In the genomic region with DNA sequence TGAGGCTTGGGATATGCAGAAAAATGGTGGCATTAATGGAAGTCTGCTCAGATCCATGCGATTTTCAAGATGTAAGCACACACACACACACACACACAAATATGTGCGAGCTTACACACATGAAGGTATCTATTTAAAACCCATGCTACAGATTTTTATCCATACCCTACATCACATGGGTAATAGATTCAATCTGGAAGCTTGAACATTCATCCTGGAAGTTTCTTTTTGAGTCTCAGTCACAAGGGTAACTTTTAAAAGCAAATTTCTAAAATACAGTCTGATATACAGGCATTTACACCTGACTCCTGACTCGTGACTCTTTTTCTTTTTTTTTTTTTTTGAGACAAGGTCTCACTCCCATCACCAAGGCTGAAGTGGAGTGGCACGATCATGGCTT, we compare ENCODE assay signal across 7 cellular contexts.
DNase-seq lines count a peak whose midpoint lies in the region; ATAC-seq and TF ChIP-seq lines count a peak whose summit lies in the region.
"Not testable (repeated sequence)": the region's sequence is repeated elsewhere in the genome, so short reads cannot be mapped to it uniquely, and the experiment has no call there.

No MANE protein-coding gene starts in this region.

- not testable (repeated sequence) for H3K27me3 ChIP-seq in MM.1S (replicated peaks; ENCODE audit: insufficient read depth, low read length)

- H3K4me1 Mint-ChIP-seq in activated CD4-positive, alpha-beta memory T cell treated with anti-CD3 and anti-CD28 coated beads for 36 hours (ENCODE audit: low read depth), result peaks cover 19% of the 10 kb centered on the region
- H3K4me1 Mint-ChIP-seq in activated T-cell treated with anti-CD3 and anti-CD28 coated beads, Interleukin-2, amount 50 U/mL, for 72 hours (ENCODE audit: low read depth), result peaks cover 23% of the 10 kb centered on the region
- H3K4me1 Mint-ChIP-seq in natural killer cell treated with Interleukin-12 subunit alpha and Interleukin-12 subunit beta and Interleukin-15 and Interleukin-18, amount 100 ng/mL, for 72 hours (ENCODE audit: low read depth in 2 of 2), result peaks cover 2 to 24% of the 10 kb centered on the region in 2 donors
- H3K4me1 Mint-ChIP-seq in stimulated activated naive B cell treated with anti-CD40 and anti-IgM and Interleukin-4, amounts not matched to agents 10 μg/mL and 1 μg/mL and 100 μg/mL, for 72 hours, result peaks cover 10 to 18% of the 10 kb centered on the region in 2 donors

- peak; percentile 25 for ATAC-seq in activated CD4-positive, CD25-positive, alpha-beta regulatory T cell treated with anti-CD3 and anti-CD28 coated beads, Interleukin-2, amount 50 U/mL, for 24 hours
- ATAC-seq in activated T-cell treated with anti-CD3 and anti-CD28 coated beads, Interleukin-2, amount 50 U/mL, for 72 hours (replicated peaks in 1 of 2), result peak; percentile 39 to 51
- ATAC-seq in activated naive CD4-positive, alpha-beta T cell treated with anti-CD3 and anti-CD28 coated beads, Interleukin-2, amount 50 U/mL, for 72 hours, result peak; percentile 63 to 74
- peak; percentile 20 to 46 for ATAC-seq in natural killer cell treated with Interleukin-12 subunit alpha and Interleukin-12 subunit beta and Interleukin-15 and Interleukin-18, amount 100 ng/mL, for 72 hours
- ATAC-seq in stimulated activated naive B cell treated with anti-CD40 and anti-IgM and Interleukin-4, amounts not matched to agents 10 μg/mL and 1 μg/mL and 100 μg/mL, for 72 hours (replicated peaks), result peak; percentile 7 to 50

- not testable (repeated sequence) for TF ChIP-seq CTCF in MM.1S (IDR thresholded peaks at IDR 0.05; ENCODE audit: low read length)

- H3K9ac ChIP-seq in MM.1S (ENCODE audit: low read length), result not testable (repeated sequence)

- H3K36me3 Mint-ChIP-seq in activated CD4-positive, alpha-beta memory T cell treated with anti-CD3 and anti-CD28 coated beads for 36 hours; activated T-cell treated with anti-CD3 and anti-CD28 coated beads, Interleukin-2, amount 50 U/mL, for 72 hours (ENCODE audit: insufficient read depth in 2 of 2); activated naive CD4-positive, alpha-beta T cell treated with anti-CD3 and anti-CD28 coated beads, Interleukin-2, amount 50 U/mL, for 72 hours; natural killer cell treated with Interleukin-12 subunit alpha and Interleukin-12 subunit beta and Interleukin-15 and Interleukin-18, amount 100 ng/mL, for 72 hours; stimulated activated naive B cell treated with anti-CD40 and anti-IgM and Interleukin-4, amounts not matched to agents 10 μg/mL and 1 μg/mL and 100 μg/mL, for 72 hours: not testable (repeated sequence)

- H3K27me3 Mint-ChIP-seq in activated CD4-positive, alpha-beta memory T cell treated with anti-CD3 and anti-CD28 coated beads for 36 hours, result peaks cover 24% of the 10 kb centered on the region
- peaks cover 48% of the 10 kb centered on the region for H3K27me3 Mint-ChIP-seq in activated T-cell treated with anti-CD3 and anti-CD28 coated beads, Interleukin-2, amount 50 U/mL, for 72 hours (ENCODE audit: low read depth)
- H3K27me3 Mint-ChIP-seq in natural killer cell treated with Interleukin-12 subunit alpha and Interleukin-12 subunit beta and Interleukin-15 and Interleukin-18, amount 100 ng/mL, for 72 hours, result not testable (repeated sequence)
- peaks cover 10 to 18% of the 10 kb centered on the region in 2 donors for H3K27me3 Mint-ChIP-seq in stimulated activated naive B cell treated with anti-CD40 and anti-IgM and Interleukin-4, amounts not matched to agents 10 μg/mL and 1 μg/mL and 100 μg/mL, for 72 hours

- H2AFZ ChIP-seq in MM.1S (ENCODE audit: low read length), result not testable (repeated sequence)

- not testable (repeated sequence) for H3K4me2 ChIP-seq in MM.1S (ENCODE audit: low read depth, low read length)

- not testable (repeated sequence) for H3F3A ChIP-seq in MM.1S (ENCODE audit: insufficient read depth, low read length)

- DNase-seq in MM.1S, result peak; percentile 4
- DNase-seq in activated CD4-positive, alpha-beta memory T cell treated with anti-CD3 and anti-CD28 coated beads for 36 hours; activated T-cell treated with anti-CD3 and anti-CD28 coated beads, Interleukin-2, amount 50 U/mL, for 72 hours; activated naive CD4-positive, alpha-beta T cell treated with anti-CD3 and anti-CD28 coated beads, Interleukin-2, amount 50 U/mL, for 72 hours (ENCODE audit: low spot score in 2 of 2); natural killer cell treated with Interleukin-12 subunit alpha and Interleukin-12 subunit beta and Interleukin-15 and Interleukin-18, amount 100 ng/mL, for 72 hours (ENCODE audit: low spot score); stimulated activated naive B cell treated with anti-CD40 and anti-IgM and Interleukin-4, amounts not matched to agents 10 μg/mL and 1 μg/mL and 100 μg/mL, for 72 hours: not testable (repeated sequence)

- intact Hi-C loops in activated CD4-positive, alpha-beta memory T cell treated with anti-CD3 and anti-CD28 coated beads for 36 hours (cut with micrococcal nuclease), result not testable (repeated sequence)

- peak overlapping the region; percentile 6 for H3K27ac Mint-ChIP-seq in activated CD4-positive, alpha-beta memory T cell treated with anti-CD3 and anti-CD28 coated beads for 36 hours
- H3K27ac Mint-ChIP-seq in activated T-cell treated with anti-CD3 and anti-CD28 coated beads, Interleukin-2, amount 50 U/mL, for 72 hours; activated naive CD4-positive, alpha-beta T cell treated with anti-CD3 and anti-CD28 coated beads, Interleukin-2, amount 50 U/mL, for 72 hours; natural killer cell treated with Interleukin-12 subunit alpha and Interleukin-12 subunit beta and Interleukin-15 and Interleukin-18, amount 100 ng/mL, for 72 hours; stimulated activated naive B cell treated with anti-CD40 and anti-IgM and Interleukin-4, amounts not matched to agents 10 μg/mL and 1 μg/mL and 100 μg/mL, for 72 hours: not testable (repeated sequence)

- H4K20me1 ChIP-seq in MM.1S (ENCODE audit: insufficient read depth, low read length), result not testable (repeated sequence)

- H3K36me3 ChIP-seq in MM.1S (replicated peaks; ENCODE audit: insufficient read depth, low read length), result not testable (repeated sequence)

- not testable (repeated sequence) for H3K4me3 ChIP-seq in MM.1S (ENCODE audit: low read length)

- CTCF ChIA-PET in activated CD4-positive, alpha-beta memory T cell treated with anti-CD3 and anti-CD28 coated beads for 36 hours (lab: Charles Lee), result not testable (repeated sequence)

- not testable (repeated sequence) for H3K9me3 ChIP-seq in MM.1S (replicated peaks; ENCODE audit: insufficient read depth, low read length)

- H3K4me1 ChIP-seq in MM.1S (ENCODE audit: low read length), result not testable (repeated sequence)

- POLR2A ChIA-PET in activated CD4-positive, alpha-beta memory T cell treated with anti-CD3 and anti-CD28 coated beads for 36 hours (lab: Charles Lee), result not testable (repeated sequence)

- H3K4me3 Mint-ChIP-seq in activated CD4-positive, alpha-beta memory T cell treated with anti-CD3 and anti-CD28 coated beads for 36 hours; activated T-cell treated with anti-CD3 and anti-CD28 coated beads, Interleukin-2, amount 50 U/mL, for 72 hours; natural killer cell treated with Interleukin-12 subunit alpha and Interleukin-12 subunit beta and Interleukin-15 and Interleukin-18, amount 100 ng/mL, for 72 hours; stimulated activated naive B cell treated with anti-CD40 and anti-IgM and Interleukin-4, amounts not matched to agents 10 μg/mL and 1 μg/mL and 100 μg/mL, for 72 hours: not testable (repeated sequence)

- not testable (repeated sequence) for H3K27ac ChIP-seq in MM.1S (ENCODE audit: low read length)

- not testable (repeated sequence) for H3K9me2 ChIP-seq in MM.1S (replicated peaks; ENCODE audit: insufficient read depth, low read length)

- H3K79me2 ChIP-seq in MM.1S (ENCODE audit: low read length), result not testable (repeated sequence)

- H3K9me3 Mint-ChIP-seq in activated CD4-positive, alpha-beta memory T cell treated with anti-CD3 and anti-CD28 coated beads for 36 hours; activated T-cell treated with anti-CD3 and anti-CD28 coated beads, Interleukin-2, amount 50 U/mL, for 72 hours; activated naive CD4-positive, alpha-beta T cell treated with anti-CD3 and anti-CD28 coated beads, Interleukin-2, amount 50 U/mL, for 72 hours; natural killer cell treated with Interleukin-12 subunit alpha and Interleukin-12 subunit beta and Interleukin-15 and Interleukin-18, amount 100 ng/mL, for 72 hours; stimulated activated naive B cell treated with anti-CD40 and anti-IgM and Interleukin-4, amounts not matched to agents 10 μg/mL and 1 μg/mL and 100 μg/mL, for 72 hours: not testable (repeated sequence)
